In the genomic region with DNA sequence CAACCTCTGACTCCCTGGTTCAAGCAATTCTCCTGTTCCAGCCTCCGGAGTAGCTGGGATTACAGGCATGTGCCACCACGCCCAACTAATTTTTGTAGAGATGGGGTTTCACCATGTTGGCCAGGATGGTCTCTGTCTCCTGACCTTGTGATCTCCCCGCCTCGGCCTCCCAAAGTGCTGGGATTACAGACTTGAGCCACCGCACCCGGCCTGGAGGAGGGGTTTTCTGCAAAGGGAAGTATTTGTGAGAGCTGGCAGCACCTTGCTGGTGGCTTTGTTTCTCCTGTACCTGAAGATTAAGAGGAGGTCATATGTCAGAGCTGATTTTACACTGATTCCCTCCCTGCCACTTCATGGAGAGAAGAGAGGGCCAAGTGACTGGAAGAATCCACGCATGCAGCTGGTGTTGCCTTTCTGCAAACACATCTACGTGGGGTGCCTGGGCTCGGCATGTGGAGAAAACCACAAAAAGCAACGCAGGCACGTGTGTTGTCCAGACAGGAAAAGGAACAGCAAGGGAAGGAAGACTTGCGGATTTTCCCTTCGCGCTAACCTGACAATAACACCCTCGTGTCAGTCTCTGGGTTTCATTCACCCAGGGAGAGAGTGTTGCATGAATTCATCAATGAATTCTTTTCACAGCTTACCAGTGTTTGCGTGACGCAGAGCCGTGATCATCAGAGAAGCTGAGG, we compare ENCODE assay signal across 2 cellular contexts.
TF ChIP-seq lines count a peak whose summit lies in the region.

No MANE protein-coding gene starts in this region.

TF ChIP-seq in H1, 55 proteins besides CTCF, POLR2A, EP300 and RAD21:
- TF ChIP-seq EZH2 (IDR thresholded peaks at IDR 0.05; ENCODE audit: low read depth, low read length, severe bottlenecking) = no peak

TF ChIP-seq in neural cell, 6 proteins besides CTCF, POLR2A, EP300 and RAD21:
- TF ChIP-seq SMC3 (conservative IDR thresholded peaks at IDR 0.05; ENCODE audit: poor library complexity) (peak; percentile 41), TAF1 (IDR thresholded peaks at IDR 0.05; ENCODE audit: low read depth) (no peak), REST (IDR thresholded peaks at IDR 0.05; ENCODE audit: borderline replicate concordance) (peak; percentile 91), MXI1 (conservative IDR thresholded peaks at IDR 0.05; ENCODE audit: poor library complexity, severe bottlenecking) (peak; percentile 70), EZH2 (IDR thresholded peaks at IDR 0.05; ENCODE audit: borderline replicate concordance, insufficient read depth, low read length, poor library complexity, severe bottlenecking) (no peak), POLR2AphosphoS5 (IDR thresholded peaks at IDR 0.05) (peak; percentile 63)
